Comparison of ENCODE assay signal across 18 cellular contexts in genomic region chr1:44724408-44725308, GRCh38. TPM values are rescaled to one million over a fixed set of nuclear protein-coding genes. Genes with fewer than 3 reads are reported as not detected.
DNase-seq lines count a peak whose midpoint lies in the region; ATAC-seq and TF ChIP-seq lines count a peak whose summit lies in the region.
"Had no signal": no experiment of that assay in that cellular context is flagged by ENCODE, and none has a peak within 500 bp of the region (broad histone marks: within the 10 kb centered on the region; RNA-seq: fewer than 3 reads in every experiment).

No MANE protein-coding gene starts in this region.

- peaks cover 14% of the 10 kb centered on the region for H3K36me3 Mint-ChIP-seq in activated CD4-positive, alpha-beta T cell treated with anti-CD3 and anti-CD28 coated beads for 36 hours (ENCODE audit: low read depth)
- H3K36me3 Mint-ChIP-seq in activated T-helper 2 cell treated with anti-CD3 and anti-CD28 coated beads, Interferon-gamma antibody, Interleukin-2, Interleukin-4, amounts not matched to agents 10 μg/mL and 5 μg/mL and 100 μg/mL, durations not matched to agents 14 hours and 24 hours and 36 hours (ENCODE audit: low read depth), result peaks cover 18% of the 10 kb centered on the region

- H3K9me3 ChIP-seq in neutrophil, result no peaks in the 10 kb centered on the region
- H3K9me3 ChIP-seq: HAP-1, left ventricle myocardium inferior had no signal

- no peaks in the 10 kb centered on the region for H3K27me3 Mint-ChIP-seq in activated CD4-positive, alpha-beta T cell treated with anti-CD3 and anti-CD28 coated beads for 36 hours
- no peaks in the 10 kb centered on the region for H3K27me3 Mint-ChIP-seq in activated T-helper 2 cell treated with anti-CD3 and anti-CD28 coated beads, Interferon-gamma antibody, Interleukin-2, Interleukin-4, amounts not matched to agents 10 μg/mL and 5 μg/mL and 100 μg/mL, durations not matched to agents 14 hours and 24 hours and 36 hours (ENCODE audit: low read depth)

- H3K27ac Mint-ChIP-seq in activated CD4-positive, alpha-beta T cell treated with anti-CD3 and anti-CD28 coated beads for 36 hours, result peak overlapping the region; percentile 87
- peak overlapping the region; percentile 92 for H3K27ac Mint-ChIP-seq in activated T-helper 2 cell treated with anti-CD3 and anti-CD28 coated beads, Interferon-gamma antibody, Interleukin-2, Interleukin-4, amounts not matched to agents 10 μg/mL and 5 μg/mL and 100 μg/mL, durations not matched to agents 14 hours and 24 hours and 36 hours

- H3K36me3 ChIP-seq in neutrophil, result no peaks in the 10 kb centered on the region
- H3K36me3 ChIP-seq: HAP-1, left ventricle myocardium inferior had no signal

- no peak for DNase-seq in activated CD4-positive, alpha-beta T cell treated with anti-CD3 and anti-CD28 coated beads for 36 hours
- no peak for DNase-seq in activated CD4-positive, alpha-beta T cell treated with anti-CD3 and anti-CD28 coated beads, Interleukin-2, amount 50 U/mL, for 1 hour
- DNase-seq in HuH-7.5 (ENCODE audit: low spot score) (peak; percentile 0), NCI-H748 (lab: John Stamatoyannopoulos, UW; ENCODE audit: unreplicated experiment) (no peak), cerebellar nuclear complex (lab: John Stamatoyannopoulos, UW) (no peak)
- no peak for DNase-seq in activated T-helper 2 cell treated with anti-CD3 and anti-CD28 coated beads, Interferon-gamma antibody, Interleukin-2, Interleukin-4, amounts not matched to agents 10 μg/mL and 5 μg/mL and 100 μg/mL, durations not matched to agents 14 hours and 24 hours and 36 hours (ENCODE audit: low spot score)
- DNase-seq: 8988T, amygdala, COR-L47, left ventricle myocardium inferior, NCI-H2081 treated with DMSO at 0.1 percent for 48 hours had no signal

- H3K4me3 Mint-ChIP-seq in activated CD4-positive, alpha-beta T cell treated with anti-CD3 and anti-CD28 coated beads for 36 hours, result peak overlapping the region; percentile 70
- H3K4me3 Mint-ChIP-seq in activated T-helper 2 cell treated with anti-CD3 and anti-CD28 coated beads, Interferon-gamma antibody, Interleukin-2, Interleukin-4, amounts not matched to agents 10 μg/mL and 5 μg/mL and 100 μg/mL, durations not matched to agents 14 hours and 24 hours and 36 hours (ENCODE audit: low read depth), result peak overlapping the region; percentile 86

- peaks cover 70% of the 10 kb centered on the region for H3K4me1 Mint-ChIP-seq in activated CD4-positive, alpha-beta T cell treated with anti-CD3 and anti-CD28 coated beads for 36 hours
- peaks cover 59% of the 10 kb centered on the region for H3K4me1 Mint-ChIP-seq in activated T-helper 2 cell treated with anti-CD3 and anti-CD28 coated beads, Interferon-gamma antibody, Interleukin-2, Interleukin-4, amounts not matched to agents 10 μg/mL and 5 μg/mL and 100 μg/mL, durations not matched to agents 14 hours and 24 hours and 36 hours (ENCODE audit: low read depth)

- CTCF ChIA-PET in activated CD4-positive, alpha-beta T cell treated with anti-CD3 and anti-CD28 coated beads for 36 hours (lab: Charles Lee), result no interaction called here

- TF ChIP-seq CTCF in neutrophil (IDR thresholded peaks at IDR 0.05), result no peak

- peaks cover 48 to 49% of the 10 kb centered on the region in 2 experiments for H3K4me1 ChIP-seq in neutrophil (ENCODE audit: control insufficient read depth in 1 of 2, insufficient read depth in 1 of 2, low read depth in 1 of 2, low read length in 1 of 2)

- no peaks in the 10 kb centered on the region for H3K27me3 ChIP-seq in neutrophil

- peak overlapping the region; percentile 21 to 55 for H3K4me3 ChIP-seq in neutrophil (ENCODE audit: low read depth in 1 of 2, low read length in 1 of 2)
- H3K4me3 ChIP-seq: coronary artery, HAP-1, left ventricle myocardium inferior had no signal

- H3K27ac ChIP-seq in neutrophil, result peak overlapping the region; percentile 77
- H3K27ac ChIP-seq: coronary artery, left ventricle myocardium inferior had no signal

- ATAC-seq in activated CD4-positive, alpha-beta T cell treated with anti-CD3 and anti-CD28 coated beads for 36 hours, result no peak
- ATAC-seq in HG02870 (IDR thresholded peaks at IDR 0.05; ENCODE audit: unreplicated experiment), result no peak
- ATAC-seq: sciatic nerve had no signal

- no peaks in the 10 kb centered on the region for H3K9me3 Mint-ChIP-seq in activated CD4-positive, alpha-beta T cell treated with anti-CD3 and anti-CD28 coated beads for 36 hours (ENCODE audit: low read depth)
- H3K9me3 Mint-ChIP-seq in activated T-helper 2 cell treated with anti-CD3 and anti-CD28 coated beads, Interferon-gamma antibody, Interleukin-2, Interleukin-4, amounts not matched to agents 10 μg/mL and 5 μg/mL and 100 μg/mL, durations not matched to agents 14 hours and 24 hours and 36 hours, result no peaks in the 10 kb centered on the region
- H3K9me3 Mint-ChIP-seq: neural crest cell had no signal

- POLR2A ChIA-PET in activated CD4-positive, alpha-beta T cell treated with anti-CD3 and anti-CD28 coated beads for 36 hours (lab: Charles Lee), result interaction anchor here (18.5 kb wide), 1 partner anchor 96 kb away, joined by 675 read pairs; no protein-coding TSS in a partner anchor

- intact Hi-C loops in activated CD4-positive, alpha-beta T cell treated with anti-CD3 and anti-CD28 coated beads for 36 hours (cut with DNase I, micrococcal nuclease), result loop anchor here (5.0 kb wide), 2 partner anchors 263 to 578 kb away; partner anchors contain the start of gene EIF2B3 (in 1 of the 2)
- intact Hi-C loops in activated T-helper 2 cell treated with anti-CD3 and anti-CD28 coated beads, Interferon-gamma antibody, Interleukin-2, Interleukin-4, amounts not matched to agents 10 μg/mL and 5 μg/mL and 100 μg/mL, durations not matched to agents 14 hours and 24 hours and 36 hours (cut with micrococcal nuclease), result no loop called here

RNA-seq across cellular contexts. Expression of gene RNU5D-1, which starts 6.3 kb away (rescaled TPM):
- not detected for total RNA-seq in activated CD4-positive, alpha-beta T cell treated with anti-CD3 and anti-CD28 coated beads for 36 hours
- not detected in 2 replicates for total RNA-seq in activated T-helper 2 cell treated with anti-CD3 and anti-CD28 coated beads, Interferon-gamma antibody, Interleukin-2, Interleukin-4, amounts not matched to agents 10 μg/mL and 5 μg/mL and 100 μg/mL, durations not matched to agents 14 hours and 24 hours and 36 hours
- total RNA-seq: left ventricle myocardium inferior; neural crest cell; sciatic nerve; T-helper 2 cell treated with Interferon-gamma antibody and Interleukin-4, amounts not matched to agents 100 ng/mL and 5 ng/mL, for 36 hours had no signal

RNA-seq across cellular contexts. Expression of gene KIF2C, which starts 15.0 kb away (rescaled TPM):
- 100 to 1,000 TPM; 101 to 119 TPM for total RNA-seq in activated CD4-positive, alpha-beta T cell treated with anti-CD3 and anti-CD28 coated beads for 36 hours
- total RNA-seq in activated T-helper 2 cell treated with anti-CD3 and anti-CD28 coated beads, Interferon-gamma antibody, Interleukin-2, Interleukin-4, amounts not matched to agents 10 μg/mL and 5 μg/mL and 100 μg/mL, durations not matched to agents 14 hours and 24 hours and 36 hours, result 82.7 and 83.5 TPM in 2 replicates

RNA-seq across cellular contexts. Expression of gene ARMH1, which starts 50.1 kb away (rescaled TPM):
- 10 to 100 TPM; 67.3 to 75.1 TPM for total RNA-seq in activated CD4-positive, alpha-beta T cell treated with anti-CD3 and anti-CD28 coated beads for 36 hours
- total RNA-seq in activated T-helper 2 cell treated with anti-CD3 and anti-CD28 coated beads, Interferon-gamma antibody, Interleukin-2, Interleukin-4, amounts not matched to agents 10 μg/mL and 5 μg/mL and 100 μg/mL, durations not matched to agents 14 hours and 24 hours and 36 hours, result 139 and 157 TPM in 2 replicates

RNA-seq across cellular contexts. Expression of gene TMEM53, which starts 50.4 kb away (rescaled TPM):
- total RNA-seq in activated CD4-positive, alpha-beta T cell treated with anti-CD3 and anti-CD28 coated beads for 36 hours, result 1 to 10 TPM; 4.3 to 5.5 TPM
- 6.3 and 6.7 TPM in 2 replicates for total RNA-seq in activated T-helper 2 cell treated with anti-CD3 and anti-CD28 coated beads, Interferon-gamma antibody, Interleukin-2, Interleukin-4, amounts not matched to agents 10 μg/mL and 5 μg/mL and 100 μg/mL, durations not matched to agents 14 hours and 24 hours and 36 hours

RNA-seq across cellular contexts. Expression of gene RPS8, which starts 50.7 kb away (rescaled TPM):
- total RNA-seq in activated CD4-positive, alpha-beta T cell treated with anti-CD3 and anti-CD28 coated beads for 36 hours, result 1,000 to 10,000 TPM; 3,005 to 3,275 TPM
- total RNA-seq in activated T-helper 2 cell treated with anti-CD3 and anti-CD28 coated beads, Interferon-gamma antibody, Interleukin-2, Interleukin-4, amounts not matched to agents 10 μg/mL and 5 μg/mL and 100 μg/mL, durations not matched to agents 14 hours and 24 hours and 36 hours, result 2,328 and 2,356 TPM in 2 replicates
